ENCODE assay signal across 13 cellular contexts in the genomic region with DNA sequence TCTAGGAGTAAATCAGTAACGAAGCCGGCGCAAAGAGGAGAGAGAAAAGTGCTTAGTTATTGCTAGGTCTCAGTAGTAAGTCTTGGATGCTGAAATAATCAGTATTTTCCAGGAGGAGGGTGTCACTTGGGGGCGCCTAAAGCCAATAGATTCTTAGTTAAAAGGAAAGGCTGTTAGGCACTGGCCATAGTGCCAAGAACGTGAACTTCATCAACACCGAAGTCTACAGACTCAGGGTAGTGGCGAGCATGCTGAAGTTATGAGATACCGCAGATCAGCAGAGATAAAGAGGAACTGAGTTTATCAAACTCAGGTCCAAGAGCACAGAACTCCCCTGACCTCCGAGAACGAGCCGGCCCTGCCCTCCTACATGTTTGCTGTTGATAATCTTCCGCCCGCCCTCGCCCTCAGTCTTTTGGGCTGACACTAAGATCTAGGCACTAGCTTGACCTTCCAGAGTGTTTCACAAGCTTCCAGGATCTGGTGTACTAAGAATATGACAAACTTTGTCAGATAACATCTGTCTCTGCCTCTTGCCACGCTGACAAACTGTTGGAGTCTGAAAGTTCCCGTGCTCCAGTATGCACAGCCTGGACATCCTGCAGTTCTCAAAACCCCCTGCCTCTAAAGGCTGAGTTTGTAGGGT. TPM values are rescaled to one million over a fixed set of nuclear protein-coding genes. Genes with fewer than 3 reads are reported as not detected.
A peak's percentile ranks its signal among the peaks of the same experiment; 100 is the strongest.
DNase-seq lines count a peak whose midpoint lies in the region; TF ChIP-seq lines count a peak whose summit lies in the region.
"Had no signal": no experiment of that assay in that cellular context is flagged by ENCODE, and none has a peak within 500 bp of the region (broad histone marks: within the 10 kb centered on the region; RNA-seq: fewer than 3 reads in every experiment).

No MANE protein-coding gene starts in this region.

- no peaks in the 10 kb centered on the region for H3K36me3 Mint-ChIP-seq in activated T-helper 1 cell treated with anti-CD3 and anti-CD28 coated beads, Interleukin-12 subunit alpha, Interleukin-12 subunit beta, Interleukin-2, Interleukin-4 antibody, amounts not matched to agents 30 ng/mL and 10 ng/mL and 1 ng/mL, durations not matched to agents 14 hours and 24 hours and 36 hours (ENCODE audit: low read depth)
- H3K36me3 Mint-ChIP-seq in mesothelial cell of epicardium: no peaks in the 10 kb centered on the region
- H3K36me3 Mint-ChIP-seq: stimulated activated memory B cell treated with anti-CD40 and anti-IgM and Interleukin-4, amounts not matched to agents 10 μg/mL and 1 μg/mL and 100 μg/mL, for 72 hours had no signal

- H3K4me1 Mint-ChIP-seq in activated T-helper 1 cell treated with anti-CD3 and anti-CD28 coated beads, Interleukin-12 subunit alpha, Interleukin-12 subunit beta, Interleukin-2, Interleukin-4 antibody, amounts not matched to agents 30 ng/mL and 10 ng/mL and 1 ng/mL, durations not matched to agents 14 hours and 24 hours and 36 hours (ENCODE audit: low read depth): peaks cover under 1% of the 10 kb centered on the region
- peaks cover 6% of the 10 kb centered on the region for H3K4me1 Mint-ChIP-seq in mesothelial cell of epicardium
- H3K4me1 Mint-ChIP-seq: stimulated activated memory B cell treated with anti-CD40 and anti-IgM and Interleukin-4, amounts not matched to agents 10 μg/mL and 1 μg/mL and 100 μg/mL, for 72 hours had no signal

- 79 to 81% methylated on average over 16 of the region's 16 CpGs for WGBS in GM23248 (ENCODE audit: low coverage in 1 of 2, low lambda C conversion rate in 2 of 2, missing lambda C conversion rate in 2 of 2), 2 experiments

- TF ChIP-seq CTCF in GM10248 (IDR thresholded peaks at IDR 0.05; ENCODE audit: control extremely low read depth, extremely low read depth, low read depth, missing control alignments): peak; percentile 12
- TF ChIP-seq CTCF in fibroblast of the aortic adventitia (IDR thresholded peaks at IDR 0.05; ENCODE audit: insufficient read depth, low read length): no peak
- no peak for TF ChIP-seq CTCF in mesothelial cell of epicardium (IDR thresholded peaks at IDR 0.05; ENCODE audit: unreplicated experiment)

- no peak overlapping the region for H2AFZ ChIP-seq in GM23248

- no peaks in the 10 kb centered on the region for H3K36me3 ChIP-seq in GM23248 (ENCODE audit: low read depth)
- no peaks in the 10 kb centered on the region for H3K36me3 ChIP-seq in effector memory CD4-positive, alpha-beta T cell (ENCODE audit: control insufficient read depth, insufficient read depth, low read length)
- H3K36me3 ChIP-seq: adrenal gland, spleen had no signal

- H3F3A ChIP-seq in GM23248 (ENCODE audit: insufficient read depth): no peaks in the 10 kb centered on the region

- no peaks in the 10 kb centered on the region for H3K9me3 Mint-ChIP-seq in activated T-helper 1 cell treated with anti-CD3 and anti-CD28 coated beads, Interleukin-12 subunit alpha, Interleukin-12 subunit beta, Interleukin-2, Interleukin-4 antibody, amounts not matched to agents 30 ng/mL and 10 ng/mL and 1 ng/mL, durations not matched to agents 14 hours and 24 hours and 36 hours
- peaks cover 4% of the 10 kb centered on the region for H3K9me3 Mint-ChIP-seq in mesothelial cell of epicardium
- H3K9me3 Mint-ChIP-seq: activated CD4-positive, alpha-beta memory T cell treated with anti-CD3 and anti-CD28 coated beads, Interleukin-2, amount 10 ng/mL, durations not matched to agents 7 days and 5 days; stimulated activated memory B cell treated with anti-CD40 and anti-IgM and Interleukin-4, amounts not matched to agents 10 μg/mL and 1 μg/mL and 100 μg/mL, for 72 hours had no signal

- no peaks in the 10 kb centered on the region for H3K79me2 ChIP-seq in GM23248 (ENCODE audit: insufficient read depth)

- POLR2A ChIA-PET in GM10248 (lab: Yijun Ruan, JAX): no interaction called here

- H3K4me2 ChIP-seq in GM23248 (ENCODE audit: unreplicated experiment): no peak overlapping the region

- peaks cover 11% of the 10 kb centered on the region for H3K27me3 Mint-ChIP-seq in activated T-helper 1 cell treated with anti-CD3 and anti-CD28 coated beads, Interleukin-12 subunit alpha, Interleukin-12 subunit beta, Interleukin-2, Interleukin-4 antibody, amounts not matched to agents 30 ng/mL and 10 ng/mL and 1 ng/mL, durations not matched to agents 14 hours and 24 hours and 36 hours (ENCODE audit: insufficient read depth)
- H3K27me3 Mint-ChIP-seq in mesothelial cell of epicardium (ENCODE audit: low read depth): no peaks in the 10 kb centered on the region

- H3K27ac Mint-ChIP-seq in activated T-helper 1 cell treated with anti-CD3 and anti-CD28 coated beads, Interleukin-12 subunit alpha, Interleukin-12 subunit beta, Interleukin-2, Interleukin-4 antibody, amounts not matched to agents 30 ng/mL and 10 ng/mL and 1 ng/mL, durations not matched to agents 14 hours and 24 hours and 36 hours: no peak overlapping the region
- H3K27ac Mint-ChIP-seq in mesothelial cell of epicardium: no peak overlapping the region
- H3K27ac Mint-ChIP-seq: activated CD4-positive, alpha-beta memory T cell treated with anti-CD3 and anti-CD28 coated beads, Interleukin-2, amount 10 ng/mL, durations not matched to agents 7 days and 5 days; stimulated activated memory B cell treated with anti-CD40 and anti-IgM and Interleukin-4, amounts not matched to agents 10 μg/mL and 1 μg/mL and 100 μg/mL, for 72 hours had no signal

- in situ Hi-C loops in GM23248 (cut with MboI): no loop called here

- H3K27ac ChIP-seq in GM23248: no peak overlapping the region
- no peak overlapping the region for H3K27ac ChIP-seq in effector memory CD4-positive, alpha-beta T cell (ENCODE audit: insufficient read depth, low read length, poor library complexity, severe bottlenecking)

- CTCF ChIA-PET in GM10248 (lab: Yijun Ruan, JAX): interaction anchor here (1.0 to 4.4 kb wide), 6 partner anchors 10 to 102 kb away, joined by 3 to 18 read pairs (median 4); no protein-coding TSS in a partner anchor

- no peaks in the 10 kb centered on the region for H3K9me2 ChIP-seq in GM23248 (ENCODE audit: insufficient read depth)

- intact Hi-C loops in activated T-helper 1 cell treated with anti-CD3 and anti-CD28 coated beads, Interleukin-12 subunit alpha, Interleukin-12 subunit beta, Interleukin-2, Interleukin-4 antibody, amounts not matched to agents 30 ng/mL and 10 ng/mL and 1 ng/mL, durations not matched to agents 14 hours and 24 hours and 36 hours (cut with micrococcal nuclease): loop anchor here (5.0 kb wide), 1 partner anchor 100 kb away; no protein-coding TSS in a partner anchor

- peaks cover 28% of the 10 kb centered on the region for H3K27me3 ChIP-seq in GM23248 (replicated peaks; ENCODE audit: insufficient read depth)
- H3K27me3 ChIP-seq in effector memory CD4-positive, alpha-beta T cell (replicated peaks; ENCODE audit: control insufficient read depth, insufficient read depth, low read length, poor library complexity, severe bottlenecking): no peaks in the 10 kb centered on the region
- H3K27me3 ChIP-seq: spleen had no signal

- H3K4me3 Mint-ChIP-seq in activated T-helper 1 cell treated with anti-CD3 and anti-CD28 coated beads, Interleukin-12 subunit alpha, Interleukin-12 subunit beta, Interleukin-2, Interleukin-4 antibody, amounts not matched to agents 30 ng/mL and 10 ng/mL and 1 ng/mL, durations not matched to agents 14 hours and 24 hours and 36 hours: no peak overlapping the region
- H3K4me3 Mint-ChIP-seq in mesothelial cell of epicardium: no peak overlapping the region
- H3K4me3 Mint-ChIP-seq: activated CD4-positive, alpha-beta memory T cell treated with anti-CD3 and anti-CD28 coated beads, Interleukin-2, amount 10 ng/mL, durations not matched to agents 7 days and 5 days; stimulated activated memory B cell treated with anti-CD40 and anti-IgM and Interleukin-4, amounts not matched to agents 10 μg/mL and 1 μg/mL and 100 μg/mL, for 72 hours had no signal

- H3K4me3 ChIP-seq in fibroblast of the aortic adventitia (ENCODE audit: low read depth, low read length) (no peak overlapping the region), GM23248 (no peak overlapping the region)
- H3K4me3 ChIP-seq in effector memory CD4-positive, alpha-beta T cell (ENCODE audit: insufficient read depth, low read depth, low read length, poor library complexity, severe bottlenecking): no peak overlapping the region
- H3K4me3 ChIP-seq: adrenal gland, spleen had no signal

- no peak overlapping the region for H3K9ac ChIP-seq in GM23248

- no peaks in the 10 kb centered on the region for H3K9me3 ChIP-seq in GM23248 (ENCODE audit: low read depth)
- H3K9me3 ChIP-seq in effector memory CD4-positive, alpha-beta T cell (ENCODE audit: control insufficient read depth, low read length): no peaks in the 10 kb centered on the region
- H3K9me3 ChIP-seq: adrenal gland, spleen had no signal

- H3K4me1 ChIP-seq in GM23248 (ENCODE audit: insufficient read depth): no peaks in the 10 kb centered on the region
- H3K4me1 ChIP-seq in effector memory CD4-positive, alpha-beta T cell (ENCODE audit: control insufficient read depth, insufficient read depth, low read length, poor library complexity, severe bottlenecking): no peaks in the 10 kb centered on the region

- DNase-seq in GM10248 (ENCODE audit: extremely low spot score): no peak
- DNase-seq in NOMO-1 treated with dmso at 0.1 percent for 144 hours (lab: John Stamatoyannopoulos, UW; ENCODE audit: unreplicated experiment): peak; percentile 23
- peak; percentile 20 for DNase-seq in fibroblast of the aortic adventitia (ENCODE audit: low read depth)
- DNase-seq in medulla oblongata (ENCODE audit: extremely low spot score): peak; percentile 31
- DNase-seq in GM23248: no peak
- DNase-seq in activated T-helper 1 cell treated with anti-CD3 and anti-CD28 coated beads, Interleukin-12 subunit alpha, Interleukin-12 subunit beta, Interleukin-2, Interleukin-4 antibody, amounts not matched to agents 30 ng/mL and 10 ng/mL and 1 ng/mL, durations not matched to agents 14 hours and 24 hours and 36 hours (ENCODE audit: low spot score): no peak
- DNase-seq in mesothelial cell of epicardium (ENCODE audit: low spot score in 2 of 2, unreplicated experiment in 2 of 2): no peak
- DNase-seq in effector memory CD4-positive, alpha-beta T cell: no peak
- DNase-seq: activated CD4-positive, alpha-beta memory T cell treated with anti-CD3 and anti-CD28 coated beads, Interleukin-2, amount 10 ng/mL, durations not matched to agents 7 days and 5 days; SHP77; spleen had no signal

- no peaks in the 10 kb centered on the region for H4K20me1 ChIP-seq in GM23248 (ENCODE audit: insufficient read depth)

RNA-seq across cellular contexts. Expression of gene CYB5A, which starts 49.2 kb away (rescaled TPM):
- total RNA-seq in fibroblast of the aortic adventitia (ENCODE audit: low replicate concordance) (38.8 and 89.2 TPM in 2 replicates), mesothelial cell of epicardium (36.5 to 46.5 TPM (median 37.6 TPM) in 3 replicates)
- 21.5 and 55.0 TPM in 2 replicates for total RNA-seq in GM23248 (2014; rRNA removed; shearing (Covaris generic))
- 114 and 117 TPM in 2 replicates for polyA plus RNA-seq in GM23248 (2016; fragmentation: Nextera tagmentation; extraction: Ambion mirVana)
- total RNA-seq in activated T-helper 1 cell treated with anti-CD3 and anti-CD28 coated beads, Interleukin-12 subunit alpha, Interleukin-12 subunit beta, Interleukin-2, Interleukin-4 antibody, amounts not matched to agents 30 ng/mL and 10 ng/mL and 1 ng/mL, durations not matched to agents 14 hours and 24 hours and 36 hours: 36.0 and 40.5 TPM in 2 replicates

Comparison
In these comparisons a context has a peak if more than half of its experiments do, and no peak if none do; other contexts are left out.
1. DNase-seq: peak in NOMO-1 treated with dmso at 0.1 percent for 144 hours (single experiment), fibroblast of the aortic adventitia (single experiment) and medulla oblongata (single experiment); none in GM10248 (single experiment), GM23248 (single experiment), activated T-helper 1 cell treated with anti-CD3 and anti-CD28 coated beads, Interleukin-12 subunit alpha, Interleukin-12 subunit beta, Interleukin-2, Interleukin-4 antibody, amounts not matched to agents 30 ng/mL and 10 ng/mL and 1 ng/mL, durations not matched to agents 14 hours and 24 hours and 36 hours (single experiment), mesothelial cell of epicardium (0 of 2) and effector memory CD4-positive, alpha-beta T cell (0 of 3).